Comparison of ENCODE assay signal across 8 cellular contexts in the genomic region with DNA sequence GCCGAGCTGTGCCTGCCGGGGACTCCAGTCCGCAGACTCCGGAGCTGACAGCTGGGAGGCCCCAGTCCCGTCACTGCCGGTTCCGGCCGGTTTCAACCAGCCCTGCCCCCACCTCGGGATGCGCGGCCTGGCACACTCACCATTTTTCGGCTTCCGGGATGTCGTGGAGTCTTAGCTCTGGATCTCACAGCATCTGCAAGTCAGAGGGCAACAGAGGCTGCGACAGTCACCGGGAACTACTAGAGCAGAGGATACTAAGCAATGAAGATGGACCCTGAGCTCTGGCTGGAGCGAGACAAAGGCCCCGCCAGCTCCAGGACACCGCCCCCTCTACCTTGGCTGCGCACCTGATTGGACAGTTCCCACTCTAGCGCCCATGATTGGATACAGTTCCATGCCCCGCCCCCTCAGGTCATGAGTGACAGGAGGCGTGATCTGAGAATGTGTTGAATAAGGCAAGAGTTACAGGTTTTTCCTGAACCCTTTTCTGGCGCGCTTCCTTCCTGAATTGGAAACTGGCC. TPM values are rescaled to one million over a fixed set of nuclear protein-coding genes. Genes with fewer than 3 reads are reported as not detected.
DNase-seq lines count a peak whose midpoint lies in the region; ATAC-seq, FAIRE-seq and TF ChIP-seq lines count a peak whose summit lies in the region.

Gene ZNF682, minus strand, starts transcription at position 303 of the 521 bp plus-strand sequence. Its CDS starts 160 bp downstream, at position 143.

- peak within 1 kb of the TSS; percentile 95 for H3K27ac ChIP-seq in H1 (ENCODE audit: low read depth, low read length)

- H3K79me2 ChIP-seq in H1 (ENCODE audit: control insufficient read depth in 1 of 2, insufficient read depth in 2 of 2, low read length in 2 of 2) = peaks cover 0 to 29% of the 10 kb centered on the region in 2 experiments; a peak in 3 of 4 replicates

- TF ChIP-seq POLR2A in H1 (IDR thresholded peaks at IDR 0.05; ENCODE audit: control extremely low read depth in 1 of 2, low read depth in 2 of 2, low read length in 2 of 2) = peak; percentile 75 to 97

- peaks cover 0 to 2% of the 10 kb centered on the region in 2 experiments; a peak in 1 of 4 replicates for H3K9me3 ChIP-seq in H1 (ENCODE audit: insufficient read depth in 2 of 2, low read depth in 1 of 2, low read length in 1 of 2)

- peak within 1 kb of the TSS; percentile 96; the same call in 1 of the 2 replicates for H2AK5ac ChIP-seq in H1 (ENCODE audit: low read depth, low read length)

- H3K79me1 ChIP-seq in H1 (ENCODE audit: low read depth, low read length) = no peaks in the 10 kb centered on the region; the same call in 1 of the 2 replicates

- no peaks in the 10 kb centered on the region for H3K27me3 ChIP-seq in H1 (replicated peaks in 1 of 4; ENCODE audit: control insufficient read depth in 3 of 4, extremely low read depth in 1 of 4, insufficient read depth in 3 of 4, low read length in 3 of 4)

- CTCF ChIA-PET in H1 (lab: Charles Lee; ENCODE audit: partially characterized antibody) = interaction anchor here (0.6 to 2.0 kb wide), 7 partner anchors 9 to 1455 kb away, joined by 3 to 10 read pairs (median 3); partner anchors contain the start of gene ZNF90

- no peak within 1 kb of the TSS for H2BK120ac ChIP-seq in H1 (replicated peaks; ENCODE audit: low read depth, low read length)

- peak; percentile 83 for DNase-seq in A172 (ENCODE audit: low spot score)
- DNase-seq in NCI-H524 (lab: John Stamatoyannopoulos, UW) = peak; percentile 91 to 92
- DNase-seq in activated CD8-positive, alpha-beta memory T cell treated with anti-CD3 and anti-CD28 coated beads for 4 hours (ENCODE audit: low read depth in 2 of 2) = peak; percentile 85 to 88
- peak; percentile 93 to 98 for DNase-seq in H1 (ENCODE audit: low read depth in 1 of 2, low spot score in 2 of 2)
- peak; percentile 99 for DNase-seq in medulla oblongata (ENCODE audit: extremely low spot score)
- peak; percentile 82 to 92 (median 88) for DNase-seq in stimulated activated CD4-positive, alpha-beta T cell treated with anti-CD3 and anti-CD28 coated beads, TNF-alpha, amount 100 ng/mL, for 4 hours (ENCODE audit: low read depth in 3 of 3)

- H4K8ac ChIP-seq in H1 (ENCODE audit: extremely low read depth, insufficient read depth, low read length) = peak within 1 kb of the TSS; percentile 100

- TF ChIP-seq CTCF in H1 (IDR thresholded peaks at IDR 0.05; ENCODE audit: control extremely low read depth in 1 of 3, insufficient read depth in 1 of 3, low read depth in 1 of 3, low read length in 3 of 3) = no peak; a peak in 1 of 4 replicates

- FAIRE-seq in H1 (lab: Jason Lieb, UNC) = peak; percentile 89

- H3K4me1 ChIP-seq in H1 (replicated peaks in 1 of 4; ENCODE audit: control insufficient read depth in 3 of 4, insufficient read depth in 4 of 4, low read length in 3 of 4) = peaks cover 2 to 7% (median 6%) of the 10 kb centered on the region in 4 experiments; a peak in 3 of 7 replicates

- H3K23me2 ChIP-seq in H1 (ENCODE audit: low read depth, low read length) = peaks cover 4% of the 10 kb centered on the region; the same call in 1 of the 2 replicates

- H3K9ac ChIP-seq in H1 (replicated peaks in 1 of 4; ENCODE audit: extremely low read depth in 1 of 4, low read depth in 3 of 4, low read length in 3 of 4) = peak within 1 kb of the TSS; percentile 93 to 100 (median 94)

- H3K4me3 ChIP-seq in H1 (ENCODE audit: extremely low read depth in 1 of 4, insufficient read depth in 2 of 4, low read depth in 3 of 4, low read length in 4 of 4) = peak within 1 kb of the TSS; percentile 76 to 95 (median 89)

- H3K14ac ChIP-seq in H1 (ENCODE audit: insufficient read length) = no peak within 1 kb of the TSS

- peak within 1 kb of the TSS; percentile 56 to 70 for H3K4me2 ChIP-seq in H1 (ENCODE audit: insufficient read depth in 1 of 2, low read depth in 2 of 2, low read length in 2 of 2)

- H3K18ac ChIP-seq in H1 (ENCODE audit: extremely low read depth, low read length) = no peak within 1 kb of the TSS; the same call in 1 of the 2 replicates

- 0 out of 3 replicates have a peak, but pooled peaks of 1 of the 2 experiments have one; percentile 54 for TF ChIP-seq EP300 in H1 (IDR thresholded peaks at IDR 0.05; ENCODE audit: borderline replicate concordance in 1 of 2, low read depth in 2 of 2, low read length in 2 of 2)

- H2BK5ac ChIP-seq in H1 (ENCODE audit: low read depth, low read length) = peak within 1 kb of the TSS; percentile 95

- H2AFZ ChIP-seq in H1 (ENCODE audit: low read length) = peak within 1 kb of the TSS; percentile 66; the same call in 1 of the 2 replicates

- peak within 1 kb of the TSS; percentile 82 for H2BK12ac ChIP-seq in H1 (ENCODE audit: low read depth, low read length)

- peak within 1 kb of the TSS; percentile 90 for H3K56ac ChIP-seq in H1 (replicated peaks; ENCODE audit: insufficient read length, low read depth, low read length)

- peak; percentile 93 for ATAC-seq in GM18867 (IDR thresholded peaks at IDR 0.05; ENCODE audit: unreplicated experiment)
- ATAC-seq in HG03108 (IDR thresholded peaks at IDR 0.05; ENCODE audit: unreplicated experiment) = peak; percentile 95

- no peak within 1 kb of the TSS for H3K23ac ChIP-seq in H1 (ENCODE audit: insufficient read length)

- no peak within 1 kb of the TSS for H3K4ac ChIP-seq in H1 (replicated peaks; ENCODE audit: insufficient read length, low read depth, low read length)

- WGBS in H1 (ENCODE audit: extremely low coverage in 1 of 2, insufficient coverage in 1 of 2, insufficient read length in 1 of 2, insufficient replicate concordance in 2 of 2, low coverage in 1 of 2, low lambda C conversion rate in 2 of 2, missing lambda C conversion rate in 1 of 2), 2 experiments = 4% methylated on average over 24 of the region's 25 CpGs; no CpG with 5 or more reads in 1 of the 2 experiments

- TF ChIP-seq RAD21 in H1 (IDR thresholded peaks at IDR 0.05 in 1 of 2, conservative IDR thresholded peaks at IDR 0.05 in 1 of 2; ENCODE audit: low read depth in 2 of 2, low read length in 2 of 2) = no peak

- H4K5ac ChIP-seq in H1 (ENCODE audit: insufficient read length, low read depth, low read length) = peak within 1 kb of the TSS; percentile 91

- H4K91ac ChIP-seq in H1 (replicated peaks; ENCODE audit: insufficient read length, low read length) = peak within 1 kb of the TSS; percentile 73

- H3K36me3 ChIP-seq in H1 (ENCODE audit: control insufficient read depth in 2 of 4, insufficient read depth in 4 of 4, low read length in 3 of 4) = no peaks in the 10 kb centered on the region

- no peaks in the 10 kb centered on the region for H4K20me1 ChIP-seq in H1 (replicated peaks in 1 of 2; ENCODE audit: control insufficient read depth in 1 of 2, insufficient read depth in 2 of 2, low read length in 2 of 2)

- H2BK15ac ChIP-seq in H1 (ENCODE audit: low read length) = 0 out of 2 replicates have a peak within 1 kb of the TSS, but pooled peaks have one; percentile 40

- POLR2A ChIA-PET in H1 (lab: Charles Lee; ENCODE audit: partially characterized antibody) = interaction anchor here (0.6 to 3.4 kb wide), 26 partner anchors 9 to 414 kb away, joined by 3 to 46 read pairs (median 4); partner anchors contain the start of genes ZNF90 and ZNF93

- H2BK20ac ChIP-seq in H1 (ENCODE audit: low read length) = no peak within 1 kb of the TSS

TF ChIP-seq in H1, 55 proteins besides CTCF, POLR2A, EP300 and RAD21 (continues in another document):
- no peak for TF ChIP-seq ZNF274 (IDR thresholded peaks at IDR 0.05; ENCODE audit: borderline replicate concordance, extremely low read depth, low read length)
- peak; percentile 54 to 89; a peak in 3 of 4 replicates for TF ChIP-seq SIN3A (conservative IDR thresholded peaks at IDR 0.05 in 1 of 2, IDR thresholded peaks at IDR 0.05 in 1 of 2; ENCODE audit: low read depth in 1 of 2, low read length in 2 of 2)
- peak; percentile 51; the same call in 1 of the 2 replicates for TF ChIP-seq CREB1 (IDR thresholded peaks at IDR 0.05)
- TF ChIP-seq TEAD4 (IDR thresholded peaks at IDR 0.05; ENCODE audit: low read depth, low read length) = no peak
- no peak for TF ChIP-seq KDM5A (IDR thresholded peaks at IDR 0.05; ENCODE audit: low read length)
- TF ChIP-seq RXRA (IDR thresholded peaks at IDR 0.05; ENCODE audit: insufficient read depth, low read depth, low read length) = no peak
- peak; percentile 97 for TF ChIP-seq POLR2AphosphoS5 (IDR thresholded peaks at IDR 0.05; ENCODE audit: low read depth, low read length)
- no peak for TF ChIP-seq HDAC6 (IDR thresholded peaks at IDR 0.05; ENCODE audit: low read depth, low read length)
- TF ChIP-seq, protein P1, sequence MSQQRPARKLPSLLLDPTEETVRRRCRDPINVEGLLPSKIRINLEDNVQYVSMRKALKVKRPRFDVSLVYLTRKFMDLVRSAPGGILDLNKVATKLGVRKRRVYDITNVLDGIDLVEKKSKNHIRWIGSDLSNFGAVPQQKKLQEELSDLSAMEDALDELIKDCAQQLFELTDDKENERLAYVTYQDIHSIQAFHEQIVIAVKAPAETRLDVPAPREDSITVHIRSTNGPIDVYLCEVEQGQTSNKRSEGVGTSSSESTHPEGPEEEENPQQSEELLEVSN (IDR thresholded peaks at IDR 0.05) = no peak
- peak; percentile 81; the same call in 1 of the 2 replicates for TF ChIP-seq JUN (IDR thresholded peaks at IDR 0.05; ENCODE audit: low read depth, low read length)
- TF ChIP-seq MAX (IDR thresholded peaks at IDR 0.05) = peak; percentile 54
- TF ChIP-seq GTF2F1 (IDR thresholded peaks at IDR 0.05; ENCODE audit: borderline replicate concordance, low read depth, low read length) = no peak
- no peak for TF ChIP-seq MAFK (IDR thresholded peaks at IDR 0.05; ENCODE audit: low read depth, low read length)
- TF ChIP-seq ASH2L (IDR thresholded peaks at IDR 0.05; ENCODE audit: low read length) = peak; percentile 92
- TF ChIP-seq KDM4A (IDR thresholded peaks at IDR 0.05; ENCODE audit: low read depth, low read length, severe bottlenecking) = peak; percentile 72
- peak; percentile 90; the same call in 1 of the 2 replicates for TF ChIP-seq SP4 (IDR thresholded peaks at IDR 0.05; ENCODE audit: low read length)
- no peak for TF ChIP-seq BACH1 (IDR thresholded peaks at IDR 0.05; ENCODE audit: low read length)

RNA-seq across cellular contexts. Expression of gene ZNF682, which starts in this region (rescaled TPM):
- 1.1 and 3.0 TPM in 2 replicates for total RNA-seq in A172 (2014; rRNA removed; shearing (Covaris generic))
- 21.7 and 27.5 TPM in 2 replicates for total RNA-seq in H1 (2021; fragmentation: NEBNext Ultra II Directional; extraction: Animal tissue kit (Norgen Biotek cat#: 25700))
- polyA plus RNA-seq in H1 (2011; rRNA removed) = 4.1 and 4.3 TPM in 2 replicates
- 9.3 TPM for polyA plus RNA-seq in H1 (2011; cell fraction: cytosol; rRNA removed)
- polyA plus RNA-seq in H1 (2011; cell fraction: nucleus; rRNA removed) = 6.8 TPM
- 8.4 to 20.3 TPM (median 11.0 TPM) in 4 replicates for polyA plus RNA-seq in H1 (2012, experiment 1 of 2)
- polyA plus RNA-seq in H1 (2012, experiment 2 of 2) = 3.1 TPM
- polyA plus RNA-seq in H1 (2013, experiment 1 of 2) = 17.0 TPM
- 17.2 TPM for polyA plus RNA-seq in H1 (2013, experiment 2 of 2)
- polyA minus RNA-seq in H1 (2011; rRNA and poly(A)+ RNA removed) = 15.2 and 22.3 TPM in 2 replicates
- 8.3 TPM for polyA minus RNA-seq in H1 (2011; cell fraction: cytosol; rRNA and poly(A)+ RNA removed)
- polyA minus RNA-seq in H1 (2011; cell fraction: nucleus; rRNA and poly(A)+ RNA removed) = 27.7 TPM

Comparison
In these comparisons a context has a peak if more than half of its experiments do, and no peak if none do; other contexts are left out.
1. Peak in every context shown above with its lines: DNase-seq, ATAC-seq, H3K4me3 ChIP-seq and H3K27ac ChIP-seq.